ENCODE assay signal across 26 cellular contexts in the genomic region with DNA sequence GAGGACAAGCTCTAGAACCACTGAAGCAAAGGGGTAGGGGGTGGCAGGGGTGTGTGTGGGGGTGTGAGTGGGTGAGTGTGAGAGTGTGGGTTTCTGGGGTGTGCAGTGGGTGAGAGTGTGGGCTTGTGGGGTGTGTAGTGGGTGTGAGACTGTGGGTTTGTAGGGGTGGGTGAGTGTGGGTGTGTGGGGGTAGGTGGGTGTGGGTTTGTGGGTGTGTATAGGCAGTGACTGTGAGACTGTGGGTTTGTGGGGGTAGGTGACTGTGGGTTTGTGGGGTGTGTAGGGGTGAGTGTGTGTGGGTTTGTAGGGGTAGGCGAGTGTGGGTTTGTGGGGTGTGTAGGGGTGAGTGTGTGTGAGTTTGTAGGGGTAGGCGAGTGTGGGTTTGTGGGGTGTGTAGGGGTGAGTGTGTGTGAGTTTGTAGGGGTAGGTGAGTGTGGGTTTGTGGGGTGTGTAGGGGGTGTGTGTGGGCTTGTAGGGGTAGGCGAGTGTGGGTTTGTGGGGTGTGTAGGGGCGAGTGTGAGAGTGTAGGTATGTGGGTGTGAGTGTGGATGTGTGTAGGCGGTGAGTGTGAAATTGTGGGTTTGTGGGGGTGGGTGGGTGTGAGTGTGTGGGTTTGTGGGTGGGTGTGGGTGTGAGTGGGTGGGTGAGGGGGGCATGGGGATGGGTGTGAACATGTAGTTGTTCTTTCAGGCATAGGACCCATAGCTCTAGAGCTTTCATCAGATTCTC. TPM values are rescaled to one million over a fixed set of nuclear protein-coding genes. Genes with fewer than 3 reads are reported as not detected.
"Had no signal": no experiment of that assay in that cellular context is flagged by ENCODE, and none has a peak within 500 bp of the region (broad histone marks: within the 10 kb centered on the region; RNA-seq: fewer than 3 reads in every experiment).

No MANE protein-coding gene starts in this region.

- H3K36me3 ChIP-seq: gastrocnemius medialis, stomach, thoracic aorta, transverse colon had no signal

- H3K36me3 Mint-ChIP-seq: mesothelial cell of epicardium had no signal

- ATAC-seq: gastrocnemius medialis, heart right ventricle, left lung, lower lobe of right lung, sciatic nerve had no signal

- H3K9me3 Mint-ChIP-seq: memory B cell, mesothelial cell of epicardium had no signal

- H3K27ac Mint-ChIP-seq: memory B cell, mesothelial cell of epicardium had no signal

- H3K4me1 ChIP-seq: gastrocnemius medialis had no signal

- H3K4me3 ChIP-seq: dorsolateral prefrontal cortex, esophagus muscularis mucosa, gastrocnemius medialis, heart right ventricle, left lung, lower lobe of right lung, stomach, thoracic aorta, transverse colon had no signal

- H3K27me3 ChIP-seq: dorsolateral prefrontal cortex, heart right ventricle had no signal

- DNase-seq: cortex of kidney; dorsolateral prefrontal cortex; effector CD8-positive, alpha-beta T cell; gastrocnemius medialis; heart right ventricle; hypothalamus; left lung; lower lobe of right lung; spleen; stimulated activated CD4-positive, alpha-beta T cell treated with anti-CD3 and anti-CD28 coated beads, Interleukin-15, amount 100 ng/mL, for 24 hours; stimulated activated CD4-positive, alpha-beta T cell treated with anti-CD3 and anti-CD28 coated beads, Interleukin-1b, Interleukin-23, amount 100 ng/mL, for 48 hours; stimulated activated CD4-positive, alpha-beta T cell treated with anti-CD3 and anti-CD28 coated beads, Interleukin-4, amount 100 ng/mL, for 24 hours; stimulated activated naive CD4-positive, alpha-beta T cell; stomach; substantia nigra; transverse colon had no signal

- H3K4me1 Mint-ChIP-seq: memory B cell had no signal

- H3K27ac ChIP-seq: dorsolateral prefrontal cortex, epithelial cell of prostate, esophagus muscularis mucosa, gastrocnemius medialis, heart right ventricle, left lung, lower lobe of right lung, stomach, thoracic aorta, transverse colon had no signal

- H3K9me3 ChIP-seq: esophagus muscularis mucosa, gastrocnemius medialis, heart right ventricle, left lung, lower lobe of right lung, spleen, stomach, thoracic aorta, transverse colon had no signal

- FAIRE-seq: keratinocyte had no signal

- H3K4me3 Mint-ChIP-seq: memory B cell, mesothelial cell of epicardium had no signal

RNA-seq across cellular contexts. Expression of gene NOS3, which starts 8.8 kb away (rescaled TPM):
- total RNA-seq: myocyte had no signal

RNA-seq across cellular contexts. Expression of gene KCNH2, which starts 21.5 kb away (rescaled TPM):
- total RNA-seq: osteocyte had no signal

RNA-seq across cellular contexts. Expression of gene ATG9B, which starts 24.6 kb away (rescaled TPM):
- total RNA-seq: skeletal muscle tissue had no signal

RNA-seq across cellular contexts. Expression of gene ASIC3, which starts 48.7 kb away (rescaled TPM):
- total RNA-seq: skeletal muscle tissue had no signal
